ENCODE assay signal across 22 cellular contexts in the genomic region with DNA sequence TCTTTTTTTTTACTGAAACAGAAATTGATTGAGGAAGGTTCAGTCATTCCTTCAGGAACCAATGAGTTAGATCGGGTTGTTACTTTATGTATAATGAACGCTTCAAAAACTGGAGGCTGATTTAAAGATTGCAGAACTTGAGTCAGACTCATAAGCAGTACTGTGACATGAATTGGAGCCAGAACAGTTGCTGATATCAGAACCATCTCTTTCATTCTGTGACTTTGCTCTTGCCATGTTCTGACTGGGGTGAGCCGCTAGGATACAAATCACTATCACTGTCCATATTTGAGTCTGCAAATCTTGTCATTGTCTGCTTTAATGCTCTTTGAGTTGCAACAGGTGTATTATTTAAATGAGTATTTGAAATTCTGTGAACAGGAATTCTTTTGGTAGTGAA. TPM values are rescaled to one million over a fixed set of nuclear protein-coding genes. Genes with fewer than 3 reads are reported as not detected.
DNase-seq lines count a peak whose midpoint lies in the region; ATAC-seq, FAIRE-seq and TF ChIP-seq lines count a peak whose summit lies in the region.
"Had no signal": no experiment of that assay in that cellular context is flagged by ENCODE, and none has a peak within 500 bp of the region (broad histone marks: within the 10 kb centered on the region; RNA-seq: fewer than 3 reads in every experiment).

No MANE protein-coding gene starts in this region.

- H3K9me3 Mint-ChIP-seq in activated CD4-positive, alpha-beta T cell treated with anti-CD3 and anti-CD28 coated beads for 36 hours (ENCODE audit: low read depth): no peaks in the 10 kb centered on the region
- H3K9me3 Mint-ChIP-seq in activated naive CD8-positive, alpha-beta T cell (ENCODE audit: low read depth): no peaks in the 10 kb centered on the region
- H3K9me3 Mint-ChIP-seq in activated naive CD8-positive, alpha-beta T cell treated with anti-CD3 and anti-CD28 coated beads for 36 hours: no peaks in the 10 kb centered on the region
- no peaks in the 10 kb centered on the region for H3K9me3 Mint-ChIP-seq in WTC11
- H3K9me3 Mint-ChIP-seq: CD4-positive, alpha-beta memory T cell; GM23338; HFFc6 had no signal

- no peak for TF ChIP-seq CTCF in WTC11 (IDR thresholded peaks at IDR 0.05)
- no peak for TF ChIP-seq CTCF in pancreas (IDR thresholded peaks at IDR 0.05)

- no peaks in the 10 kb centered on the region for H3K27me3 ChIP-seq in pancreas
- H3K27me3 ChIP-seq: BLaER1 had no signal

- 30 to 43% methylated on average over 3 of the region's 3 CpGs for WGBS in pancreas, 2 donors

- CTCF ChIA-PET in activated CD4-positive, alpha-beta T cell treated with anti-CD3 and anti-CD28 coated beads for 36 hours (lab: Charles Lee): interaction anchor here (0.8 to 1.6 kb wide), 2 partner anchors 14 to 63 kb away, joined by 3 read pairs; no protein-coding TSS in a partner anchor
- CTCF ChIA-PET in WTC11 (lab: Charles Lee): no interaction called here

- intact Hi-C loops in activated CD4-positive, alpha-beta T cell treated with anti-CD3 and anti-CD28 coated beads for 36 hours (cut with DNase I, micrococcal nuclease): loop anchor here in 1 of 2 experiments (5.0 kb wide), 1 partner anchor 267 kb away; a partner anchor contains a TSS
- intact Hi-C loops in pancreas (cut with DNase I): no loop called here

- H3K9me3 ChIP-seq in pancreas: no peaks in the 10 kb centered on the region
- H3K9me3 ChIP-seq: BLaER1 had no signal

- peaks cover 0 to 21% (median 0%) of the 10 kb centered on the region in 3 donors for H3K36me3 ChIP-seq in pancreas

- POLR2A ChIA-PET in activated CD4-positive, alpha-beta T cell treated with anti-CD3 and anti-CD28 coated beads for 36 hours (lab: Charles Lee): no interaction called here
- POLR2A ChIA-PET in WTC11 (lab: Charles Lee): no interaction called here

- no peak for DNase-seq in activated CD4-positive, alpha-beta T cell treated with anti-CD3 and anti-CD28 coated beads for 36 hours
- no peak for DNase-seq in activated CD4-positive, alpha-beta T cell treated with anti-CD3 and anti-CD28 coated beads for 48 hours
- DNase-seq in activated naive CD8-positive, alpha-beta T cell treated with anti-CD3 and anti-CD28 coated beads for 36 hours: no peak
- DNase-seq in WTC11 (ENCODE audit: low spot score) (no peak), pancreas (no peak), glomerular visceral epithelial cell (ENCODE audit: extremely low spot score) (no peak), NCI-H510A treated with DMSO at 0.1 percent for 48 hours (lab: John Stamatoyannopoulos, UW) (no peak)
- DNase-seq: 8988T; CD4-positive, alpha-beta memory T cell; DMS153; DMS79; GDM1; HCEC 1CT; HFFc6 had no signal

- peaks cover 32% of the 10 kb centered on the region for H3K4me1 Mint-ChIP-seq in activated CD4-positive, alpha-beta T cell treated with anti-CD3 and anti-CD28 coated beads for 36 hours
- peaks cover 7% of the 10 kb centered on the region for H3K4me1 Mint-ChIP-seq in activated naive CD8-positive, alpha-beta T cell (ENCODE audit: low read depth)
- peaks cover 28% of the 10 kb centered on the region for H3K4me1 Mint-ChIP-seq in activated naive CD8-positive, alpha-beta T cell treated with anti-CD3 and anti-CD28 coated beads for 36 hours
- H3K4me1 Mint-ChIP-seq in WTC11: peaks cover 12% of the 10 kb centered on the region

- no peak overlapping the region for H3K4me3 Mint-ChIP-seq in activated CD4-positive, alpha-beta T cell treated with anti-CD3 and anti-CD28 coated beads for 36 hours
- H3K4me3 Mint-ChIP-seq in activated naive CD8-positive, alpha-beta T cell: no peak overlapping the region
- no peak overlapping the region for H3K4me3 Mint-ChIP-seq in activated naive CD8-positive, alpha-beta T cell treated with anti-CD3 and anti-CD28 coated beads for 36 hours
- no peak overlapping the region for H3K4me3 Mint-ChIP-seq in WTC11
- H3K4me3 Mint-ChIP-seq: CD14-positive monocyte; CD4-positive, alpha-beta memory T cell; GM23338; HFFc6 had no signal

- H3K4me3 ChIP-seq in pancreas: no peak overlapping the region
- H3K4me3 ChIP-seq: BLaER1, GM23338 had no signal

- no peaks in the 10 kb centered on the region for H3K27me3 Mint-ChIP-seq in activated CD4-positive, alpha-beta T cell treated with anti-CD3 and anti-CD28 coated beads for 36 hours
- H3K27me3 Mint-ChIP-seq in activated naive CD8-positive, alpha-beta T cell: no peaks in the 10 kb centered on the region
- no peaks in the 10 kb centered on the region for H3K27me3 Mint-ChIP-seq in activated naive CD8-positive, alpha-beta T cell treated with anti-CD3 and anti-CD28 coated beads for 36 hours
- H3K27me3 Mint-ChIP-seq in WTC11 (ENCODE audit: low read depth): no peaks in the 10 kb centered on the region
- H3K27me3 Mint-ChIP-seq: CD4-positive, alpha-beta memory T cell had no signal

- peak overlapping the region in 1 of 4 donors; percentile 1 for H3K27ac ChIP-seq in pancreas
- H3K27ac ChIP-seq: BLaER1, HL-60 had no signal

- peaks cover 0 to 16% (median 0%) of the 10 kb centered on the region in 3 donors for H3K4me1 ChIP-seq in pancreas
- H3K4me1 ChIP-seq: BLaER1 had no signal

- peak overlapping the region; percentile 6 for H3K27ac Mint-ChIP-seq in activated CD4-positive, alpha-beta T cell treated with anti-CD3 and anti-CD28 coated beads for 36 hours
- H3K27ac Mint-ChIP-seq in activated naive CD8-positive, alpha-beta T cell: peak overlapping the region; percentile 34
- H3K27ac Mint-ChIP-seq in activated naive CD8-positive, alpha-beta T cell treated with anti-CD3 and anti-CD28 coated beads for 36 hours: no peak overlapping the region
- peak overlapping the region; percentile 9; the same call in 1 of the 2 replicates for H3K27ac Mint-ChIP-seq in WTC11
- H3K27ac Mint-ChIP-seq: GM23338, HFFc6 had no signal

- FAIRE-seq in pancreas (lab: Jason Lieb, UNC): no peak
- FAIRE-seq: GM12892, GM18507, H54 had no signal

- peak; percentile 34 for ATAC-seq in activated CD4-positive, alpha-beta T cell treated with anti-CD3 and anti-CD28 coated beads for 36 hours
- ATAC-seq in WTC11 (no peak), pancreas (peak; percentile 41 to 60 (median 59))
- ATAC-seq: GM23338 had no signal

- H3K36me3 Mint-ChIP-seq in activated CD4-positive, alpha-beta T cell treated with anti-CD3 and anti-CD28 coated beads for 36 hours (ENCODE audit: low read depth): peaks cover 38% of the 10 kb centered on the region
- peaks cover 10% of the 10 kb centered on the region for H3K36me3 Mint-ChIP-seq in activated naive CD8-positive, alpha-beta T cell
- H3K36me3 Mint-ChIP-seq in activated naive CD8-positive, alpha-beta T cell treated with anti-CD3 and anti-CD28 coated beads for 36 hours: peaks cover 29% of the 10 kb centered on the region
- H3K36me3 Mint-ChIP-seq in WTC11: peaks cover 65% of the 10 kb centered on the region

TF ChIP-seq in WTC11, 78 proteins besides CTCF, POLR2A, EP300 and RAD21:
- TF ChIP-seq HMGA2 (CRISPR knock-in tag; IDR thresholded peaks at IDR 0.05) (no peak), NR1H2 (CRISPR knock-in tag; IDR thresholded peaks at IDR 0.05) (no peak), TP53 (CRISPR knock-in tag; IDR thresholded peaks at IDR 0.05) (no peak)
- TF ChIP-seq, protein P1, sequence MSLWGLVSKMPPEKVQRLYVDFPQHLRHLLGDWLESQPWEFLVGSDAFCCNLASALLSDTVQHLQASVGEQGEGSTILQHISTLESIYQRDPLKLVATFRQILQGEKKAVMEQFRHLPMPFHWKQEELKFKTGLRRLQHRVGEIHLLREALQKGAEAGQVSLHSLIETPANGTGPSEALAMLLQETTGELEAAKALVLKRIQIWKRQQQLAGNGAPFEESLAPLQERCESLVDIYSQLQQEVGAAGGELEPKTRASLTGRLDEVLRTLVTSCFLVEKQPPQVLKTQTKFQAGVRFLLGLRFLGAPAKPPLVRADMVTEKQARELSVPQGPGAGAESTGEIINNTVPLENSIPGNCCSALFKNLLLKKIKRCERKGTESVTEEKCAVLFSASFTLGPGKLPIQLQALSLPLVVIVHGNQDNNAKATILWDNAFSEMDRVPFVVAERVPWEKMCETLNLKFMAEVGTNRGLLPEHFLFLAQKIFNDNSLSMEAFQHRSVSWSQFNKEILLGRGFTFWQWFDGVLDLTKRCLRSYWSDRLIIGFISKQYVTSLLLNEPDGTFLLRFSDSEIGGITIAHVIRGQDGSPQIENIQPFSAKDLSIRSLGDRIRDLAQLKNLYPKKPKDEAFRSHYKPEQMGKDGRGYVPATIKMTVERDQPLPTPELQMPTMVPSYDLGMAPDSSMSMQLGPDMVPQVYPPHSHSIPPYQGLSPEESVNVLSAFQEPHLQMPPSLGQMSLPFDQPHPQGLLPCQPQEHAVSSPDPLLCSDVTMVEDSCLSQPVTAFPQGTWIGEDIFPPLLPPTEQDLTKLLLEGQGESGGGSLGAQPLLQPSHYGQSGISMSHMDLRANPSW (CRISPR knock-in tag; conservative IDR thresholded peaks at IDR 0.05; ENCODE audit: low read depth): no peak
- TF ChIP-seq, protein P2, sequence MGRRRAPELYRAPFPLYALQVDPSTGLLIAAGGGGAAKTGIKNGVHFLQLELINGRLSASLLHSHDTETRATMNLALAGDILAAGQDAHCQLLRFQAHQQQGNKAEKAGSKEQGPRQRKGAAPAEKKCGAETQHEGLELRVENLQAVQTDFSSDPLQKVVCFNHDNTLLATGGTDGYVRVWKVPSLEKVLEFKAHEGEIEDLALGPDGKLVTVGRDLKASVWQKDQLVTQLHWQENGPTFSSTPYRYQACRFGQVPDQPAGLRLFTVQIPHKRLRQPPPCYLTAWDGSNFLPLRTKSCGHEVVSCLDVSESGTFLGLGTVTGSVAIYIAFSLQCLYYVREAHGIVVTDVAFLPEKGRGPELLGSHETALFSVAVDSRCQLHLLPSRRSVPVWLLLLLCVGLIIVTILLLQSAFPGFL (CRISPR knock-in tag; IDR thresholded peaks at IDR 0.05; ENCODE audit: borderline replicate concordance): no peak
- TF ChIP-seq, protein P3, sequence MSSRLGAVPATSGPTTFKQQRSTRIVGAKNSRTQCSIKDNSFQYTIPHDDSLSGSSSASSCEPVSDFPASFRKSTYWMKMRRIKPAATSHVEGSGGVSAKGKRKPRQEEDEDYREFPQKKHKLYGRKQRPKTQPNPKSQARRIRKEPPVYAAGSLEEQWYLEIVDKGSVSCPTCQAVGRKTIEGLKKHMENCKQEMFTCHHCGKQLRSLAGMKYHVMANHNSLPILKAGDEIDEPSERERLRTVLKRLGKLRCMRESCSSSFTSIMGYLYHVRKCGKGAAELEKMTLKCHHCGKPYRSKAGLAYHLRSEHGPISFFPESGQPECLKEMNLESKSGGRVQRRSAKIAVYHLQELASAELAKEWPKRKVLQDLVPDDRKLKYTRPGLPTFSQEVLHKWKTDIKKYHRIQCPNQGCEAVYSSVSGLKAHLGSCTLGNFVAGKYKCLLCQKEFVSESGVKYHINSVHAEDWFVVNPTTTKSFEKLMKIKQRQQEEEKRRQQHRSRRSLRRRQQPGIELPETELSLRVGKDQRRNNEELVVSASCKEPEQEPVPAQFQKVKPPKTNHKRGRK (CRISPR knock-in tag; IDR thresholded peaks at IDR 0.05; ENCODE audit: borderline replicate concordance): no peak

RNA-seq across cellular contexts. Expression of a gene that starts 52.5 kb away (rescaled TPM):
- 10 to 100 TPM in 1 of 2 experiments, 1 to 10 TPM in 1; 7.1 to 10.2 TPM for total RNA-seq in activated CD4-positive, alpha-beta T cell treated with anti-CD3 and anti-CD28 coated beads for 36 hours
- total RNA-seq in activated naive CD8-positive, alpha-beta T cell treated with anti-CD3 and anti-CD28 coated beads for 36 hours: 1 to 10 TPM; 5.6 to 6.5 TPM
- total RNA-seq in WTC11 (2021): 22.5 to 23.5 TPM (median 22.9 TPM) in 3 replicates
- 1 to 10 TPM; 2.8 to 8.5 (median 4.5) TPM for total RNA-seq in pancreas
- 1 to 10 TPM; 2.4 to 4.0 TPM for polyA plus RNA-seq in pancreas
